1 cellular context compared by ENCODE assay signal in the genomic region with DNA sequence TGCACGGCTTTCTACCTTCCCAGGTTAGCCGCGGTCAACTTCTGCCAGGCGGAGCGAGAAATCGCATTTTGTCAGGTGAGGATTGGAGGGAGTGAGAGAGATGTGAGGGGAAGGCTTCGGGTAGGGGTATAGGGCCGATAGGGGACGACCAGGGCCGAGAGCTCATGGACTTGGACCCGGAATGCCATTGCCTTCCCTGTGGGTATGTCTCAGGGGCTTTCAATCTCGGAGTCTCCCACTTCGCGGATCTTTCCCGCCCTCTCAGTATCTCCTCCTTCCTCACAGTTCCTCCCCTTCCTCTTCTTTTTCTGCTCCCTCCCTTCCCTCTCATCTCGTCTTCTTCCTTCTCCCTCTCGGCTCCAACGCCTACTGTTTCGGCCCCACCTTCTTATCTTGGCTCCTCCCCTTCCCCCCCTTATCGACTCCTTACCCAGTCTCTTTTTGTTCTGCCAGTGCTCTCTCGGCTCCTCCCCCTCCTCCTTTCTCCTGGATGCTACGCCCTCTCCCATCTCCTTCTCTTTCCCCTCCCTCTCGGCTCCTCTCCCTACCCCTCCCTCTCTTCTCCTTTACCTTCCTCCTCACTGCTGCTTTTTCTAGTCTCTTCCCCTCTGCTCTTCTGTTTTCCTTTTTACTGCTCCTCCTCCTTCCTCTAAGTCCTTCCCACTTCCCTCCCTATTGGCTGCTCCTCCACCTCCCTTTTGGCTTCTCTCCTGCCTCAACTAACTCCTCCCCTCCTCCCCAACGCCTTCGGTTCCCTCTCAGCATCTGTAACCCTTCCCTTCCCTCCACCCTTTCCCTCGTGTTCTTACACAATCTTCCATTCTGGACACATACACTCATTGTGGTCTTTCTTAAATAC.
TF ChIP-seq lines count a peak whose summit lies in the region.

No MANE protein-coding gene starts in this region.

TF ChIP-seq in IMR-90, 13 proteins besides CTCF, POLR2A, EP300 and RAD21:
- no peak for TF ChIP-seq RFX5 (IDR thresholded peaks at IDR 0.05; ENCODE audit: low read depth, low read length)
- 0 out of 2 replicates have a peak, but pooled peaks have one; percentile 40 for TF ChIP-seq MAZ (IDR thresholded peaks at IDR 0.05; ENCODE audit: borderline replicate concordance, low read depth, low read length)
- TF ChIP-seq CEBPB (IDR thresholded peaks at IDR 0.05; ENCODE audit: low read depth, low read length), result peak; percentile 67
TF ChIP-seq in IMR-90: peak in this region for 2.
